Comparison of ENCODE assay signal across 12 cellular contexts in genomic region chr4:119037709-119038463, GRCh38.
A peak's percentile ranks its signal among the peaks of the same experiment; 100 is the strongest.
DNase-seq lines count a peak whose midpoint lies in the region; ATAC-seq and TF ChIP-seq lines count a peak whose summit lies in the region.
"Had no signal": no experiment of that assay in that cellular context is flagged by ENCODE, and none has a peak within 500 bp of the region (broad histone marks: within the 10 kb centered on the region; RNA-seq: fewer than 3 reads in every experiment).

No MANE protein-coding gene starts in this region.

- no peaks in the 10 kb centered on the region for H3K9me3 ChIP-seq in lung (ENCODE audit: control insufficient read depth in 2 of 2, insufficient read depth in 1 of 2, low read length in 1 of 2)

- no peak overlapping the region for H3K4me3 ChIP-seq in lung

- WGBS in lung, 2 donors = 69 to 71% methylated on average over 4 of the region's 4 CpGs

- no peak for TF ChIP-seq CTCF in lung (IDR thresholded peaks at IDR 0.05; ENCODE audit: control extremely low read depth, extremely low read depth)

- peak overlapping the region in 1 of 2 donors; percentile 45 for H3K27ac ChIP-seq in lung (ENCODE audit: low read depth in 1 of 2, low read length in 1 of 2)

- no peaks in the 10 kb centered on the region for H3K27me3 ChIP-seq in lung (ENCODE audit: control insufficient read depth, insufficient read depth)

- DNase-seq in EH (ENCODE audit: low read depth) (peak; percentile 83), lung (ENCODE audit: low spot score) (no peak), NCI-H2081 (lab: John Stamatoyannopoulos, UW) (no peak), amygdala (lab: John Stamatoyannopoulos, UW) (no peak)
- no peak for DNase-seq in stimulated activated naive CD4-positive, alpha-beta T cell treated with Interleukin-2 at 50 U/mL for 16 hours (lab: John Stamatoyannopoulos, UW)
- DNase-seq: activated naive CD4-positive, alpha-beta T cell treated with anti-CD3 and anti-CD28 coated beads, Interleukin-2, amount 10 ng/mL, durations not matched to agents 7 days and 5 days; naive thymus-derived CD8-positive, alpha-beta T cell; NCI-H187 treated with DMSO at 0.1 percent for 48 hours; T-cell had no signal

- ATAC-seq in GM19463 (IDR thresholded peaks at IDR 0.05; ENCODE audit: unreplicated experiment) (peak; percentile 44), HG03280 (IDR thresholded peaks at IDR 0.05; ENCODE audit: unreplicated experiment) (peak; percentile 38), lung (ENCODE audit: insufficient read depth, low FRiP score) (peak; percentile 22), HG02759 (IDR thresholded peaks at IDR 0.05; ENCODE audit: unreplicated experiment) (no peak)
- ATAC-seq: naive thymus-derived CD8-positive, alpha-beta T cell; T-cell had no signal

- peaks cover 2 to 22% of the 10 kb centered on the region in 2 donors for H3K4me1 ChIP-seq in lung (ENCODE audit: control insufficient read depth in 2 of 2, insufficient read depth in 2 of 2, low read length in 2 of 2)

- no peaks in the 10 kb centered on the region for H3K36me3 ChIP-seq in lung (ENCODE audit: control insufficient read depth in 2 of 2, insufficient read depth in 2 of 2, low read length in 2 of 2)
